In genomic region chr6:35955970-35956369, GRCh38 we compare ENCODE assay signal across 12 cellular contexts. TPM values are rescaled to one million over a fixed set of nuclear protein-coding genes. Genes with fewer than 3 reads are reported as not detected.
DNase-seq lines count a peak whose midpoint lies in the region; FAIRE-seq and TF ChIP-seq lines count a peak whose summit lies in the region.
"Had no signal": no experiment of that assay in that cellular context is flagged by ENCODE, and none has a peak within 500 bp of the region (broad histone marks: within the 10 kb centered on the region; RNA-seq: fewer than 3 reads in every experiment).

No MANE protein-coding gene starts in this region.

- no peaks in the 10 kb centered on the region for H3K36me3 Mint-ChIP-seq in activated naive CD4-positive, alpha-beta T cell treated with anti-CD3 and anti-CD28 coated beads, Interleukin-2, amount 10 ng/mL, durations not matched to agents 7 days and 5 days

- in situ Hi-C loops in GM13977 (cut with MboI; ENCODE audit: low pct_unique_long_range_greater_than_20kb, low sequenced_read_pairs, unreplicated experiment): no loop called here

- no peak overlapping the region for H3K4me3 ChIP-seq in thyroid gland (replicated peaks in 1 of 3)

- TF ChIP-seq CTCF in D721Med (IDR thresholded peaks at IDR 0.05; ENCODE audit: insufficient read depth, missing control alignments) (peak; percentile 39), GM13977 (IDR thresholded peaks at IDR 0.05; ENCODE audit: extremely low read depth, insufficient read depth, missing control alignments) (peak; percentile 39), thyroid gland (IDR thresholded peaks at IDR 0.05) (no peak)

- no peaks in the 10 kb centered on the region for H3K4me1 ChIP-seq in thyroid gland

- no peaks in the 10 kb centered on the region for H3K36me3 ChIP-seq in thyroid gland

- CTCF ChIA-PET in activated naive CD4-positive, alpha-beta T cell treated with anti-CD3 and anti-CD28 coated beads, Interleukin-2, amount 10 ng/mL, durations not matched to agents 7 days and 5 days (lab: Charles Lee): interaction anchor here (1.0 to 3.7 kb wide), 4 partner anchors 22 to 219 kb away, joined by 3 to 19 read pairs (median 4); partner anchors contain the start of gene ARMC12

- H3K9me3 Mint-ChIP-seq in activated naive CD4-positive, alpha-beta T cell treated with anti-CD3 and anti-CD28 coated beads, Interleukin-2, amount 10 ng/mL, durations not matched to agents 7 days and 5 days: no peaks in the 10 kb centered on the region

- H3K9me3 ChIP-seq in thyroid gland: no peaks in the 10 kb centered on the region

- no peak overlapping the region for H3K27ac ChIP-seq in thyroid gland

- WGBS in thyroid gland, 2 donors: 79 to 84% methylated on average over 4 of the region's 4 CpGs

- intact Hi-C loops in thyroid gland (cut with DNase I): no loop called here

- H3K27me3 Mint-ChIP-seq in activated naive CD4-positive, alpha-beta T cell treated with anti-CD3 and anti-CD28 coated beads, Interleukin-2, amount 10 ng/mL, durations not matched to agents 7 days and 5 days: peaks cover 31% of the 10 kb centered on the region

- TF ChIP-seq POLR2A in thyroid gland (IDR thresholded peaks at IDR 0.05): no peak

- H3K27me3 ChIP-seq in thyroid gland: no peaks in the 10 kb centered on the region

- H3K4me1 Mint-ChIP-seq in activated naive CD4-positive, alpha-beta T cell treated with anti-CD3 and anti-CD28 coated beads, Interleukin-2, amount 10 ng/mL, durations not matched to agents 7 days and 5 days: peaks cover 4% of the 10 kb centered on the region

- DNase-seq in D721Med (ENCODE audit: insufficient read length, low spot score) (no peak), GM13977 (ENCODE audit: low spot score) (no peak), lung microvascular endothelial cell (ENCODE audit: low read depth in 2 of 2) (peak; percentile 14), GDM1 (lab: John Stamatoyannopoulos, UW) (no peak), thyroid gland (no peak), NCI-H774 (lab: John Stamatoyannopoulos, UW) (no peak), C1 segment of cervical spinal cord (lab: John Stamatoyannopoulos, UW) (no peak)
- DNase-seq in activated naive CD4-positive, alpha-beta T cell treated with anti-CD3 and anti-CD28 coated beads, Interleukin-2, amount 10 ng/mL, durations not matched to agents 7 days and 5 days: peak; percentile 30
- DNase-seq: mesendoderm; NCI-H1417; NK-92 treated with Interleukin-12 subunit alpha and Interleukin-12 subunit beta, amount 100 ng/mL, for 24 hours; T-helper 9 cell had no signal

- no peak for FAIRE-seq in D721Med (lab: Jason Lieb, UNC)

- H3K4me3 Mint-ChIP-seq in activated naive CD4-positive, alpha-beta T cell treated with anti-CD3 and anti-CD28 coated beads, Interleukin-2, amount 10 ng/mL, durations not matched to agents 7 days and 5 days: no peak overlapping the region

- H3K27ac Mint-ChIP-seq in activated naive CD4-positive, alpha-beta T cell treated with anti-CD3 and anti-CD28 coated beads, Interleukin-2, amount 10 ng/mL, durations not matched to agents 7 days and 5 days: no peak overlapping the region

RNA-seq across cellular contexts. Expression of gene SRPK1, which starts 35.1 kb away (rescaled TPM):
- total RNA-seq in lung microvascular endothelial cell (32.3 and 36.3 TPM in 2 replicates), thyroid gland (10 to 100 TPM; 34.3 to 54.7 (median 50.7) TPM)

Comparison
In these comparisons a context has a peak if more than half of its experiments do, and no peak if none do; other contexts are left out.
1. DNase-seq: peak in activated naive CD4-positive, alpha-beta T cell treated with anti-CD3 and anti-CD28 coated beads, Interleukin-2, amount 10 ng/mL, durations not matched to agents 7 days and 5 days (single experiment) and lung microvascular endothelial cell (2 of 2); none in D721Med (single experiment), GM13977 (single experiment), GDM1 (single experiment), thyroid gland (0 of 2), NCI-H774 (single experiment) and C1 segment of cervical spinal cord (0 of 14).
2. CTCF ChIP-seq: peak in D721Med (single experiment) and GM13977 (single experiment); none in thyroid gland (0 of 6).